In the genomic region with DNA sequence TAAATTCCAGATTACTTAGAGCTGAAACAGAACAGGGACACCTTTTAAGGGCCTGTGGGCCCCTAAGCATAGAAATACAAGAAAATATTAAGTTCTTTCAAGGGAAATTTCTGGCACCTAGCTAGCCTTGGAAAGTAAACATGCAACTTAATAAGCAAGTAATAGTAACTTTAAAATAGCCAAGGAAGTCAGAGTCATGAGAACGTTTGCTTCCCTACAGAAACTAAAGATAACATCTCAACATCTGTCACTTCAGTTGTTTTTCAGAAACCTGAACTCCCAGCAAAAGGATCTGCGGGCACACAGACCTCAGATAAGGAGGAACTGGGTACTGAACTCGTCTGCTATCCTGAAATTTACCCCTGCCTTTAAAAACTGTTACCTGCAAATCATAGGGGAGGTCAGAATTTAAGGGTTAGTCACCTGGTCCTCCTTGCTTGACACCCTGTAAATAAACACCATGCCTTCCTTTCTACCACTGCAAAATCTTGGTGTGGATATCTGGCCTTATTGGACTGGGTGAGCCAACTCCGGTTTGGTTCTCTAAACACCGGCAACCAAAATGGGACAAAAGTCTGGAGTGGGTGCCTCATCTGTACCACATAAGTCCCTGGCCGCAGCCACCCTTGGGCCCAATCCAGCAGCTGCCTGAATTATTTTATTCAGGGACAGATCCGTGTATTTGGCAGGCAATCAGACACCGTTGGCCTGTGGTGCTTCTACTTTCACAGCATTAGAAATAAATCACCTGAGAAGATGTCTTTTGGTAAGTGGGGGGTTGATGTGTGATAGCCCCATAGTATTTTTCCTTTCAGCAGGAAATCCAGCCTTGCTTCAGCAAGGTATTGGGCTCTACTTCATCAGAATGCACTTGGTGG, we compare ENCODE assay signal across 12 cellular contexts. TPM values are rescaled to one million over a fixed set of nuclear protein-coding genes. Genes with fewer than 3 reads are reported as not detected.
DNase-seq lines count a peak whose midpoint lies in the region; ATAC-seq and TF ChIP-seq lines count a peak whose summit lies in the region.
"Had no signal": no experiment of that assay in that cellular context is flagged by ENCODE, and none has a peak within 500 bp of the region (broad histone marks: within the 10 kb centered on the region; RNA-seq: fewer than 3 reads in every experiment).

No MANE protein-coding gene starts in this region.

- DNase-seq in Right ventricle myocardium superior, result peak; percentile 68
- DNase-seq in right atrium auricular region (ENCODE audit: low spot score), result no peak
- no peak for DNase-seq in SK-N-MC (ENCODE audit: low read depth, low spot score)
- no peak for DNase-seq in glutamatergic neuron
- DNase-seq in testis, result peak; percentile 34
- no peak for DNase-seq in Peyer's patch
- no peak for DNase-seq in glomerular visceral epithelial cell (ENCODE audit: extremely low spot score)
- DNase-seq: ACHN; activated naive CD8-positive, alpha-beta T cell treated with anti-CD3 and anti-CD28 coated beads for 36 hours; DMS153; left cardiac atrium had no signal

- 40% methylated on average over 7 to 8 of the region's 8 CpGs for WGBS in testis, 2 donors

- no peak overlapping the region for H3K4me3 Mint-ChIP-seq in glutamatergic neuron (ENCODE audit: unreplicated experiment)
- H3K4me3 Mint-ChIP-seq: activated naive CD8-positive, alpha-beta T cell treated with anti-CD3 and anti-CD28 coated beads for 36 hours had no signal

- peak; percentile 55 for ATAC-seq in Right ventricle myocardium superior (ENCODE audit: poor library complexity)
- ATAC-seq in HG03378 (IDR thresholded peaks at IDR 0.05; ENCODE audit: unreplicated experiment), result no peak

- peak overlapping the region; percentile 18 for H3K9ac ChIP-seq in SK-N-MC (ENCODE audit: insufficient read length)

- TF ChIP-seq CTCF in right atrium auricular region (IDR thresholded peaks at IDR 0.05), result no peak
- no peak for TF ChIP-seq CTCF in glutamatergic neuron (IDR thresholded peaks at IDR 0.05; ENCODE audit: partially characterized antibody, unreplicated experiment)
- TF ChIP-seq CTCF in testis (IDR thresholded peaks at IDR 0.05), result no peak
- no peak for TF ChIP-seq CTCF in Peyer's patch (IDR thresholded peaks at IDR 0.05)

- H3K4me1 ChIP-seq in right atrium auricular region, result peaks cover 0 to 13% of the 10 kb centered on the region in 2 donors
- H3K4me1 ChIP-seq in testis, result peaks cover 3% of the 10 kb centered on the region
- peaks cover 0 to 8% (median 0%) of the 10 kb centered on the region in 4 donors for H3K4me1 ChIP-seq in Peyer's patch

- H3K36me3 ChIP-seq in right atrium auricular region (no peaks in the 10 kb centered on the region), SK-N-MC (ENCODE audit: insufficient read depth, low read length) (peaks cover 38% of the 10 kb centered on the region), testis (ENCODE audit: low read depth, missing control alignments) (no peaks in the 10 kb centered on the region), Peyer's patch (no peaks in the 10 kb centered on the region)

- H3K4me3 ChIP-seq in right atrium auricular region (no peak overlapping the region), SK-N-MC (no peak overlapping the region), testis (no peak overlapping the region), Peyer's patch (no peak overlapping the region)

- peak overlapping the region; percentile 20 for H3K27ac Mint-ChIP-seq in glutamatergic neuron (ENCODE audit: unreplicated experiment)
- H3K27ac Mint-ChIP-seq: activated naive CD8-positive, alpha-beta T cell treated with anti-CD3 and anti-CD28 coated beads for 36 hours had no signal

- H3K36me3 Mint-ChIP-seq in glutamatergic neuron (ENCODE audit: unreplicated experiment), result no peaks in the 10 kb centered on the region

- no peaks in the 10 kb centered on the region for H3K9me3 ChIP-seq in right atrium auricular region
- 0 out of 2 replicates have a peak, but pooled peaks cover 2% of the 10 kb centered on the region for H3K9me3 ChIP-seq in SK-N-MC (ENCODE audit: low read depth, low read length)
- no peaks in the 10 kb centered on the region for H3K9me3 ChIP-seq in testis
- H3K9me3 ChIP-seq in Peyer's patch, result no peaks in the 10 kb centered on the region

- peaks cover 1% of the 10 kb centered on the region for H3K9me3 Mint-ChIP-seq in glutamatergic neuron (ENCODE audit: unreplicated experiment)

- H3K27ac ChIP-seq in right atrium auricular region, result no peak overlapping the region
- H3K27ac ChIP-seq in SK-N-MC, result peak overlapping the region; percentile 71
- H3K27ac ChIP-seq in testis, result no peak overlapping the region
- H3K27ac ChIP-seq in Peyer's patch, result no peak overlapping the region

- H3K27me3 ChIP-seq in right atrium auricular region (no peaks in the 10 kb centered on the region), testis (no peaks in the 10 kb centered on the region), Peyer's patch (no peaks in the 10 kb centered on the region)

- TF ChIP-seq POLR2A in testis (IDR thresholded peaks at IDR 0.05) (no peak), Peyer's patch (IDR thresholded peaks at IDR 0.05) (no peak)

- no peaks in the 10 kb centered on the region for H3K27me3 Mint-ChIP-seq in glutamatergic neuron (ENCODE audit: unreplicated experiment)
- H3K27me3 Mint-ChIP-seq: activated naive CD8-positive, alpha-beta T cell treated with anti-CD3 and anti-CD28 coated beads for 36 hours had no signal

- intact Hi-C loops in Right ventricle myocardium superior (cut with DNase I) (no loop called here), testis (cut with DNase I; ENCODE audit: low total_unique reads) (no loop called here)

- peaks cover 6% of the 10 kb centered on the region for H3K4me1 Mint-ChIP-seq in glutamatergic neuron (ENCODE audit: low read depth, unreplicated experiment)

RNA-seq across cellular contexts. Expression of gene NRDC, which starts 27.9 kb away (rescaled TPM):
- 149 TPM for total RNA-seq in Right ventricle myocardium superior
- 10 to 100 TPM; 67.5 to 74.6 TPM for total RNA-seq in right atrium auricular region
- total RNA-seq in glutamatergic neuron (ENCODE audit: unreplicated experiment), result 127 TPM
- 100 to 1,000 TPM; 108 to 185 TPM for total RNA-seq in testis
- polyA plus RNA-seq in testis (ENCODE audit: insufficient read depth, low read depth, low replicate concordance), result 264 TPM
- 100 to 1,000 TPM in 1 of 4 donors, 10 to 100 TPM in 3; 55.2 to 111 (median 67.8) TPM for total RNA-seq in Peyer's patch

Comparison
In these comparisons a context has a peak if more than half of its experiments do, and no peak if none do; other contexts are left out.
1. DNase-seq: peak in Right ventricle myocardium superior (single experiment) and testis (single experiment); none in right atrium auricular region (single experiment), SK-N-MC (single experiment), glutamatergic neuron (single experiment), Peyer's patch (0 of 3) and glomerular visceral epithelial cell (single experiment).